ENCODE assay signal across 16 cellular contexts in the genomic region with DNA sequence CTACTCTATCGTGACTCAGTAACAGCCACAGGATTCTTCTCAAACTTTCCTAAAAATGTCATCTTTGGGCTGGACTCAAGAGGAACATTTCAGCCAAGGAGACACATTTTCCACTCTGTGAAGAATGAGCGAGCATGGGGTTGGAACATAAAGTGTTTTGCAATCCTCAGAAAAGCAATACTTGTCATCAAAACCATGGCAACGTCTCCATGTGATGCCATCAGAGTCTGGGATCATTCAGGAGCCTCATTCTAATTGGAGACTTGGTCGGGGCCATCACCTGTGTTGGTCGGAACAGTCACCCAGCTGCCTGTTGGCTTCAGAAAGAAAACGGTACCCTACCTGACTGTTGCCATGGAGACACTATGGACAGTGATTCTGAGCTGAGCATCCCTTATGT. TPM values are rescaled to one million over a fixed set of nuclear protein-coding genes. Genes with fewer than 3 reads are reported as not detected.
DNase-seq lines count a peak whose midpoint lies in the region; ATAC-seq and TF ChIP-seq lines count a peak whose summit lies in the region.
"Had no signal": no experiment of that assay in that cellular context is flagged by ENCODE, and none has a peak within 500 bp of the region (broad histone marks: within the 10 kb centered on the region; RNA-seq: fewer than 3 reads in every experiment).

No MANE protein-coding gene starts in this region.

- H3K27ac Mint-ChIP-seq in chondrocyte (ENCODE audit: unreplicated experiment), result peak overlapping the region; percentile 92
- H3K27ac Mint-ChIP-seq: activated CD4-positive, alpha-beta T cell treated with anti-CD3 and anti-CD28 coated beads for 36 hours; activated naive CD4-positive, alpha-beta T cell treated with anti-CD3 and anti-CD28 coated beads, Interleukin-2, amount 50 U/mL, for 72 hours; CD14-positive monocyte; memory B cell; stimulated activated naive CD8-positive, alpha-beta T cell treated with anti-CD3 and anti-CD28 coated beads, Interleukin-15, Interleukin-2, amounts not matched to agents 100 ng/mL and 50 ng/mL, for 24 hours had no signal

- peaks cover 19% of the 10 kb centered on the region for H3K4me1 Mint-ChIP-seq in chondrocyte (ENCODE audit: low read depth)
- H3K4me1 Mint-ChIP-seq: activated CD4-positive, alpha-beta T cell treated with anti-CD3 and anti-CD28 coated beads for 36 hours; CD14-positive monocyte had no signal

- H3K4me3 Mint-ChIP-seq in chondrocyte (ENCODE audit: unreplicated experiment), result peak overlapping the region; percentile 12
- H3K4me3 Mint-ChIP-seq: activated CD4-positive, alpha-beta T cell treated with anti-CD3 and anti-CD28 coated beads for 36 hours; CD14-positive monocyte; memory B cell; stimulated activated naive CD8-positive, alpha-beta T cell treated with anti-CD3 and anti-CD28 coated beads, Interleukin-15, Interleukin-2, amounts not matched to agents 100 ng/mL and 50 ng/mL, for 24 hours had no signal

- H3K27me3 Mint-ChIP-seq in chondrocyte (ENCODE audit: low read depth), result no peaks in the 10 kb centered on the region
- H3K27me3 Mint-ChIP-seq: activated CD4-positive, alpha-beta T cell treated with anti-CD3 and anti-CD28 coated beads for 36 hours; stimulated activated naive CD8-positive, alpha-beta T cell treated with anti-CD3 and anti-CD28 coated beads, Interleukin-15, Interleukin-2, amounts not matched to agents 100 ng/mL and 50 ng/mL, for 24 hours had no signal

- H3K9me3 Mint-ChIP-seq in chondrocyte (ENCODE audit: low read depth), result no peaks in the 10 kb centered on the region

- ATAC-seq in GM19023 (IDR thresholded peaks at IDR 0.05; ENCODE audit: unreplicated experiment), result no peak
- ATAC-seq in HG02970 (IDR thresholded peaks at IDR 0.05; ENCODE audit: low FRiP score, unreplicated experiment), result no peak
- ATAC-seq: activated CD4-positive, alpha-beta T cell treated with anti-CD3 and anti-CD28 coated beads for 36 hours; activated naive CD4-positive, alpha-beta T cell treated with anti-CD3 and anti-CD28 coated beads, Interleukin-2, amount 50 U/mL, for 72 hours had no signal

- H3K36me3 Mint-ChIP-seq in chondrocyte (ENCODE audit: low read depth), result no peaks in the 10 kb centered on the region
- H3K36me3 Mint-ChIP-seq: activated naive CD4-positive, alpha-beta T cell treated with anti-CD3 and anti-CD28 coated beads, Interleukin-2, amount 50 U/mL, for 72 hours; CD14-positive monocyte; memory B cell had no signal

- DNase-seq in GM04503 (ENCODE audit: low read depth), result peak; percentile 30
- no peak for DNase-seq in chondrocyte (ENCODE audit: low spot score)
- DNase-seq in inferior parietal cortex (ENCODE audit: extremely low spot score), result peak; percentile 39
- peak; percentile 88 for DNase-seq in stromal cell of bone marrow (ENCODE audit: low read depth)
- no peak for DNase-seq in HuH-7 (ENCODE audit: low spot score)
- no peak for DNase-seq in GF-D8 (lab: John Stamatoyannopoulos, UW)
- DNase-seq: activated CD4-positive, alpha-beta T cell treated with anti-CD3 and anti-CD28 coated beads for 36 hours; DMS79 treated with DMSO at 0.1 percent for 48 hours; NK-92 treated with Interleukin-12 subunit alpha and Interleukin-12 subunit beta, amount 100 ng/mL, for 24 hours had no signal

- TF ChIP-seq CTCF in chondrocyte (IDR thresholded peaks at IDR 0.05), result no peak

RNA-seq across cellular contexts. Expression of a gene that starts 25.5 kb away (rescaled TPM):
- total RNA-seq in chondrocyte, result 0.73 to 12.9 TPM (median 11.9 TPM) in 3 replicates
- total RNA-seq: activated CD4-positive, alpha-beta T cell treated with anti-CD3 and anti-CD28 coated beads for 36 hours; activated naive CD4-positive, alpha-beta T cell treated with anti-CD3 and anti-CD28 coated beads, Interleukin-2, amount 50 U/mL, for 72 hours; T-helper 2 cell treated with Interferon-gamma antibody and Interleukin-4, amounts not matched to agents 100 ng/mL and 5 ng/mL, for 36 hours had no signal

Comparison
In these comparisons a context has a peak if more than half of its experiments do, and no peak if none do; other contexts are left out.
1. DNase-seq: peak in GM04503 (single experiment), inferior parietal cortex (single experiment) and stromal cell of bone marrow (single experiment); none in chondrocyte (single experiment), HuH-7 (single experiment) and GF-D8 (single experiment).